Comparison of ENCODE assay signal across 27 cellular contexts in the genomic region with DNA sequence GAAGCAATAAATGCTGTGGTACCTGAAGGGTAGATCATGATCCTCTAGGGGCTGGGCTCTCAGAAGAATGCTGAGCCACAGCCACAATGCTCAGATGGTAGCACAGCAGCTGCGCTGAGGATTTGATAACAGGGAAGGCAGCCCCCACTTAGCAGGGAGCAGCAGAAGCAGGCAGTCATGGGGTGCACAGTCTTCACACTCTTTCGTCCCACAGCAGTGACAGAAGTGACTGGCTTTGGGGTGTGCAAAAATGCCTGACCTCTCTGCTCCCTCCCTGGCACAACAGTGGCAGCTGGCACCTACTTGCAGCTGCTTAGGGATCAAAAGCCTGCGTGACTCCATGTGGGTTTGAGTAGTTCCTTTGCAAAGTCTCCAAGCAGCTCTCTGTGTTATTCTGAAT.
"Had no signal": no experiment of that assay in that cellular context is flagged by ENCODE, and none has a peak within 500 bp of the region (broad histone marks: within the 10 kb centered on the region; RNA-seq: fewer than 3 reads in every experiment).

No MANE protein-coding gene starts in this region.

- H3K4me1 Mint-ChIP-seq: activated CD4-positive, alpha-beta memory T cell treated with anti-CD3 and anti-CD28 coated beads, Interleukin-2, amount 10 ng/mL, durations not matched to agents 7 days and 5 days; activated CD4-positive, alpha-beta T cell treated with anti-CD3 and anti-CD28 coated beads, Interleukin-2, amount 10 ng/mL, durations not matched to agents 7 days and 5 days; activated naive CD4-positive, alpha-beta T cell treated with anti-CD3 and anti-CD28 coated beads, Interleukin-2, amount 10 ng/mL, durations not matched to agents 7 days and 5 days; activated naive CD8-positive, alpha-beta T cell treated with anti-CD3 and anti-CD28 coated beads, Interleukin-2, amount 10 ng/mL, durations not matched to agents 7 days and 5 days; central memory CD8-positive, alpha-beta T cell; WTC11 had no signal

- H3K4me3 Mint-ChIP-seq: activated CD4-positive, alpha-beta memory T cell treated with anti-CD3 and anti-CD28 coated beads, Interleukin-2, amount 10 ng/mL, durations not matched to agents 7 days and 5 days; activated CD4-positive, alpha-beta T cell treated with anti-CD3 and anti-CD28 coated beads, Interleukin-2, amount 10 ng/mL, durations not matched to agents 7 days and 5 days; activated naive CD4-positive, alpha-beta T cell treated with anti-CD3 and anti-CD28 coated beads, Interleukin-2, amount 10 ng/mL, durations not matched to agents 7 days and 5 days; activated naive CD8-positive, alpha-beta T cell treated with anti-CD3 and anti-CD28 coated beads, Interleukin-2, amount 10 ng/mL, durations not matched to agents 7 days and 5 days; activated T-cell treated with anti-CD3 and anti-CD28 coated beads, Interleukin-2, amount 50 U/mL, for 24 hours; activated T-cell treated with anti-CD3 and anti-CD28 coated beads, Interleukin-2, amount 50 U/mL, for 72 hours; central memory CD8-positive, alpha-beta T cell; dendritic cell treated with granulocyte-macrophage colony-stimulating factor and Interleukin-4, amounts not matched to agents 40 ng/mL and 50 ng/mL, for 4 days; WTC11 had no signal

- H3K27me3 Mint-ChIP-seq: activated CD4-positive, alpha-beta memory T cell treated with anti-CD3 and anti-CD28 coated beads, Interleukin-2, amount 10 ng/mL, durations not matched to agents 7 days and 5 days; activated CD4-positive, alpha-beta T cell treated with anti-CD3 and anti-CD28 coated beads, Interleukin-2, amount 10 ng/mL, durations not matched to agents 7 days and 5 days; activated naive CD4-positive, alpha-beta T cell treated with anti-CD3 and anti-CD28 coated beads, Interleukin-2, amount 10 ng/mL, durations not matched to agents 7 days and 5 days; activated naive CD8-positive, alpha-beta T cell treated with anti-CD3 and anti-CD28 coated beads, Interleukin-2, amount 10 ng/mL, durations not matched to agents 7 days and 5 days; activated T-cell treated with anti-CD3 and anti-CD28 coated beads, Interleukin-2, amount 50 U/mL, for 24 hours; central memory CD8-positive, alpha-beta T cell; dendritic cell treated with granulocyte-macrophage colony-stimulating factor and Interleukin-4, amounts not matched to agents 40 ng/mL and 50 ng/mL, for 4 days had no signal

- ATAC-seq: activated naive CD4-positive, alpha-beta T cell treated with anti-CD3 and anti-CD28 coated beads, Interleukin-2, amount 50 U/mL, for 72 hours; activated T-cell treated with anti-CD3 and anti-CD28 coated beads, Interleukin-2, amount 50 U/mL, for 72 hours; foreskin keratinocyte; gastrocnemius medialis; WTC11 had no signal

- H3K27ac Mint-ChIP-seq: activated CD4-positive, alpha-beta memory T cell treated with anti-CD3 and anti-CD28 coated beads, Interleukin-2, amount 10 ng/mL, durations not matched to agents 7 days and 5 days; activated CD4-positive, alpha-beta T cell treated with anti-CD3 and anti-CD28 coated beads, Interleukin-2, amount 10 ng/mL, durations not matched to agents 7 days and 5 days; activated naive CD4-positive, alpha-beta T cell treated with anti-CD3 and anti-CD28 coated beads, Interleukin-2, amount 10 ng/mL, durations not matched to agents 7 days and 5 days; activated naive CD4-positive, alpha-beta T cell treated with anti-CD3 and anti-CD28 coated beads, Interleukin-2, amount 50 U/mL, for 72 hours; activated naive CD8-positive, alpha-beta T cell treated with anti-CD3 and anti-CD28 coated beads, Interleukin-2, amount 10 ng/mL, durations not matched to agents 7 days and 5 days; activated T-cell treated with anti-CD3 and anti-CD28 coated beads, Interleukin-2, amount 50 U/mL, for 24 hours; activated T-cell treated with anti-CD3 and anti-CD28 coated beads, Interleukin-2, amount 50 U/mL, for 72 hours; dendritic cell treated with granulocyte-macrophage colony-stimulating factor and Interleukin-4, amounts not matched to agents 40 ng/mL and 50 ng/mL, for 4 days; WTC11 had no signal

- H3K4me1 ChIP-seq: esophagus muscularis mucosa, foreskin keratinocyte, gastrocnemius medialis had no signal

- H3K9me3 Mint-ChIP-seq: activated naive CD4-positive, alpha-beta T cell treated with anti-CD3 and anti-CD28 coated beads, Interleukin-2, amount 10 ng/mL, durations not matched to agents 7 days and 5 days had no signal

- DNase-seq: activated CD4-positive, alpha-beta memory T cell treated with anti-CD3 and anti-CD28 coated beads, Interleukin-2, amount 10 ng/mL, durations not matched to agents 7 days and 5 days; activated CD4-positive, alpha-beta T cell treated with anti-CD3 and anti-CD28 coated beads for 1 hour; activated CD4-positive, alpha-beta T cell treated with anti-CD3 and anti-CD28 coated beads for 4 hours; activated CD4-positive, alpha-beta T cell treated with anti-CD3 and anti-CD28 coated beads, Interleukin-2, amount 10 ng/mL, durations not matched to agents 7 days and 5 days; activated CD4-positive, alpha-beta T cell treated with anti-CD3 and anti-CD28 coated beads, Interleukin-2, amount 50 U/mL, for 4 hours; activated CD8-positive, alpha-beta memory T cell treated with anti-CD3 and anti-CD28 coated beads, Interleukin-2, amount 50 U/mL, for 48 hours; activated gamma-delta T cell; activated naive CD4-positive, alpha-beta T cell; activated naive CD4-positive, alpha-beta T cell treated with anti-CD3 and anti-CD28 coated beads, Interleukin-2, amount 10 ng/mL, durations not matched to agents 7 days and 5 days; activated naive CD8-positive, alpha-beta T cell treated with anti-CD3 and anti-CD28 coated beads, Interleukin-2, amount 10 ng/mL, durations not matched to agents 7 days and 5 days; activated T-cell treated with anti-CD3 and anti-CD28 coated beads for 4 hours; activated T-cell treated with anti-CD3 and anti-CD28 coated beads, Interleukin-2, amount 50 U/mL, for 24 hours; activated T-cell treated with anti-CD3 and anti-CD28 coated beads, Interleukin-2, amount 50 U/mL, for 72 hours; brain microvascular endothelial cell; dorsolateral prefrontal cortex; effector memory CD4-positive, alpha-beta T cell; erythroblast; foreskin keratinocyte; gastrocnemius medialis; T-helper 2 cell had no signal

- H3K36me3 Mint-ChIP-seq: activated naive CD4-positive, alpha-beta T cell treated with anti-CD3 and anti-CD28 coated beads, Interleukin-2, amount 10 ng/mL, durations not matched to agents 7 days and 5 days; activated naive CD4-positive, alpha-beta T cell treated with anti-CD3 and anti-CD28 coated beads, Interleukin-2, amount 50 U/mL, for 72 hours; activated naive CD8-positive, alpha-beta T cell treated with anti-CD3 and anti-CD28 coated beads, Interleukin-2, amount 10 ng/mL, durations not matched to agents 7 days and 5 days had no signal

- H3K27ac ChIP-seq: brain microvascular endothelial cell, coronary artery, dorsolateral prefrontal cortex, esophagus muscularis mucosa, foreskin keratinocyte, gastrocnemius medialis, VCaP had no signal

- H3K27me3 ChIP-seq: brain microvascular endothelial cell, dorsolateral prefrontal cortex, esophagus muscularis mucosa, foreskin keratinocyte, gastrocnemius medialis had no signal

- H3K4me3 ChIP-seq: coronary artery, dorsolateral prefrontal cortex, esophagus muscularis mucosa, gastrocnemius medialis had no signal

- H3K9me3 ChIP-seq: gastrocnemius medialis had no signal

- H3K36me3 ChIP-seq: brain microvascular endothelial cell, esophagus muscularis mucosa, gastrocnemius medialis had no signal
